8 cellular contexts compared by ENCODE assay signal in the genomic region with DNA sequence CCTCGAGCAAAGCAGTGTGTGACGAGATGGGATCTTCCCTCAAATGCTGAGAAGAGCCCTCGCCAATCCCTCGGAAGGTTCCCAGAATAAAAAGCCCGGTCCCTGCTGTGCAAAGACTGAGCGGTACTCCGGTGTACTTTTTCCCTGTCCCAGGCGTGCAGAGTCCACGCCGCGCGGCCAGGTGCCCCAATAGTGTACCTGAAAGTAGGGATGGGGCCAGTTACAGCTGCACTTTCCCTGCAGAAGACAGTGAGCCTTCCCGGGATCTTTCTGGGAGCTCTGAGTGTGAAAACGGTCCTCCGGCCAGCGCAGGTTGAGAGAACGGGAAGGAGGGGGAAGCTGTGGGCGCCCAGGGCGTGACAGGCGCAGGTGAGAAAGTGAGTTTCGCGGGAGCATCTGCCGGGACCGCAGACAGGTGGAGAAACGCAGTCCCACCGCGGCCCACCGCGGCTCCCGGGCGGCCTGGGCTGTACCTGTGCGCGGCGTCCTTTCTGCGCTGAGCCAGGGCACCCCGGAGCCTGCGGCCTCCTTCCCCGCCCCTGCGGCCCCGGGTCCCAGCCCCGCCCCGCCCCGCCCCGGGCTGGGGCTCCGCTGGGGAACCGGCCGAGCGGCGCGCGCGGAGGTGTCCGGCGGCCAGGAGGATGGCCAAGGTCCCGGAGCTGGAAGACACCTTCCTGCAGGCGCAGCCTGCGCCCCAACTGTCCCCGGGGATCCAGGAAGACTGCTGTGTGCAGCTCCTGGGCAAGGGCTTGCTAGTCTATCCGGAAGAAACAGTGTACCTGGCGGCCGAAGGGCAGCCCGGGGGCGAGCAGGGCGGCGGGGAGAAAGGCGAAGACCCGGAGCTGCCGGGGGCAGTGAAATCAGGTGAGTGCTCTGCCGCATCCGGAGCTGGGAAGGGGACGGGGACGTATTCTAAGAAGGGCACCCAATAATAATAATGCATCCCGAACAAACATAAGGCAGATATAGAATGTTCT.
DNase-seq lines count a peak whose midpoint lies in the region; ATAC-seq and TF ChIP-seq lines count a peak whose summit lies in the region.

A gene with protein sequence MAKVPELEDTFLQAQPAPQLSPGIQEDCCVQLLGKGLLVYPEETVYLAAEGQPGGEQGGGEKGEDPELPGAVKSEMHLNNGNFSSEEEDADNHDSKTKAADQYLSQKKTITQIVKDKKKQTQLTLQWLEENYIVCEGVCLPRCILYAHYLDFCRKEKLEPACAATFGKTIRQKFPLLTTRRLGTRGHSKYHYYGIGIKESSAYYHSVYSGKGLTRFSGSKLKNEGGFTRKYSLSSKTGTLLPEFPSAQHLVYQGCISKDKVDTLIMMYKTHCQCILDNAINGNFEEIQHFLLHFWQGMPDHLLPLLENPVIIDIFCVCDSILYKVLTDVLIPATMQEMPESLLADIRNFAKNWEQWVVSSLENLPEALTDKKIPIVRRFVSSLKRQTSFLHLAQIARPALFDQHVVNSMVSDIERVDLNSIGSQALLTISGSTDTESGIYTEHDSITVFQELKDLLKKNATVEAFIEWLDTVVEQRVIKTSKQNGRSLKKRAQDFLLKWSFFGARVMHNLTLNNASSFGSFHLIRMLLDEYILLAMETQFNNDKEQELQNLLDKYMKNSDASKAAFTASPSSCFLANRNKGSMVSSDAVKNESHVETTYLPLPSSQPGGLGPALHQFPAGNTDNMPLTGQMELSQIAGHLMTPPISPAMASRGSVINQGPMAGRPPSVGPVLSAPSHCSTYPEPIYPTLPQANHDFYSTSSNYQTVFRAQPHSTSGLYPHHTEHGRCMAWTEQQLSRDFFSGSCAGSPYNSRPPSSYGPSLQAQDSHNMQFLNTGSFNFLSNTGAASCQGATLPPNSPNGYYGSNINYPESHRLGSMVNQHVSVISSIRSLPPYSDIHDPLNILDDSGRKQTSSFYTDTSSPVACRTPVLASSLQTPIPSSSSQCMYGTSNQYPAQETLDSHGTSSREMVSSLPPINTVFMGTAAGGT (plus strand): TSS at position 608 of the 977 bp plus-strand sequence. CDS start 34 bp downstream, at position 642.

- peak within 1 kb of the TSS; percentile 54 to 59 for H3K4me3 Mint-ChIP-seq in effector memory CD8-positive, alpha-beta T cell
- H3K4me3 Mint-ChIP-seq in nephron progenitor cell = peak within 1 kb of the TSS; percentile 84

- H3K36me3 Mint-ChIP-seq in effector memory CD8-positive, alpha-beta T cell (ENCODE audit: insufficient read depth) = no peaks in the 10 kb centered on the region
- no peaks in the 10 kb centered on the region for H3K36me3 Mint-ChIP-seq in nephron progenitor cell (ENCODE audit: low read depth)

- H3K4me1 Mint-ChIP-seq in effector memory CD8-positive, alpha-beta T cell (ENCODE audit: low read depth in 2 of 2) = peaks cover 6% of the 10 kb centered on the region in 2 donors
- peaks cover 19% of the 10 kb centered on the region for H3K4me1 Mint-ChIP-seq in nephron progenitor cell

- no peak for TF ChIP-seq CTCF in nephron progenitor cell (IDR thresholded peaks at IDR 0.05)

- peaks cover 27 to 32% of the 10 kb centered on the region in 2 donors for H3K27me3 Mint-ChIP-seq in effector memory CD8-positive, alpha-beta T cell
- peaks cover 82% of the 10 kb centered on the region for H3K27me3 Mint-ChIP-seq in nephron progenitor cell (ENCODE audit: low read depth, poor library complexity)

- peak; percentile 61 for DNase-seq in DMS53 (lab: John Stamatoyannopoulos, UW)
- peak; percentile 41 for DNase-seq in HuH-7.5 (ENCODE audit: low spot score)
- no peak for DNase-seq in effector memory CD8-positive, alpha-beta T cell
- peak; percentile 61 for DNase-seq in nephron progenitor cell
- no peak for DNase-seq in ACHN
- DNase-seq in NCI-H1436 (lab: John Stamatoyannopoulos, UW) = no peak
- no peak for DNase-seq in effector CD8-positive, alpha-beta T cell (lab: John Stamatoyannopoulos, UW)
- DNase-seq in GF-D8 (lab: John Stamatoyannopoulos, UW) = no peak

- no peak for ATAC-seq in effector memory CD8-positive, alpha-beta T cell (replicated peaks)

- H3K27ac Mint-ChIP-seq in effector memory CD8-positive, alpha-beta T cell = no peak within 1 kb of the TSS
- no peak within 1 kb of the TSS for H3K27ac Mint-ChIP-seq in nephron progenitor cell

- in situ Hi-C loops in ACHN (cut with HindIII; ENCODE audit: low pct_ligation_motif_present, low pct_unique_long_range_greater_than_20kb, low sequenced_read_pairs) = no loop called here

- H3K9me3 Mint-ChIP-seq in effector memory CD8-positive, alpha-beta T cell = peaks cover 0 to 5% of the 10 kb centered on the region in 2 donors
- H3K9me3 Mint-ChIP-seq in nephron progenitor cell = peaks cover 14% of the 10 kb centered on the region

Comparison
In these comparisons a context has a peak if more than half of its experiments do, and no peak if none do; other contexts are left out.
1. DNase-seq: peak in DMS53 (single experiment), HuH-7.5 (single experiment) and nephron progenitor cell (single experiment); none in effector memory CD8-positive, alpha-beta T cell (0 of 3), ACHN (single experiment), NCI-H1436 (single experiment), effector CD8-positive, alpha-beta T cell (single experiment) and GF-D8 (single experiment).